25 cellular contexts compared by ENCODE assay signal in the genomic region with DNA sequence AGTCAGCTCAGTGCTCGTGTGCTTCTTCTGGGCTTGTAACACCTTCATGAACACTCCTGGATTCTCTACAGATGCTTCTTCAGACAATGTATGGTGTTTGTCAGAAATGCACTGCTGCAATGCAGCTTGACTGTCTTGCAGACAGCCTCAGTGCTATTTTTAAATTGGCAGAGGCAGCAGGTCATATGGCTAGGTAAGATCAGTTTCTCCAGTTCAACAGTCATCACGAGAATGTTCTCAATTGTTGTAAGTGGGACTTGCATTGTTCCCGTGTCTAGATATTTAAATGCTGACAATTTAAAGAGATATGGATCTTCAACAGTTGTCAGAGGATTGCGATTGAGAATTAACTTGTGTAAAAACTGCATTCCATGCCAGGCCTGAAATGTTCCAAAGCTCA.
"Had no signal": no experiment of that assay in that cellular context is flagged by ENCODE, and none has a peak within 500 bp of the region (broad histone marks: within the 10 kb centered on the region; RNA-seq: fewer than 3 reads in every experiment).

No MANE protein-coding gene starts in this region.

- H3K4me2 ChIP-seq: neural progenitor cell had no signal

- H3K9ac ChIP-seq: neural progenitor cell, parathyroid adenoma had no signal

- H3K79me2 ChIP-seq: parathyroid adenoma had no signal

- ATAC-seq: naive thymus-derived CD4-positive, alpha-beta T cell; natural killer cell; right lobe of liver; stimulated activated effector memory CD8-positive, alpha-beta T cell treated with anti-CD3 and anti-CD28 coated beads, Interleukin-12 subunit alpha, Interleukin-12 subunit beta, amount 100 ng/mL, for 72 hours; stimulated activated naive B cell treated with anti-CD40 and anti-IgM and Interleukin-4, amounts not matched to agents 10 μg/mL and 1 μg/mL and 100 μg/mL, for 72 hours; upper lobe of right lung had no signal

- H2AFZ ChIP-seq: neural progenitor cell, parathyroid adenoma had no signal

- H3K9me3 ChIP-seq: ovary, right atrium auricular region, right lobe of liver, sigmoid colon, stomach, thoracic aorta, thyroid gland, tibial nerve, upper lobe of right lung, uterus had no signal

- DNase-seq: naive thymus-derived CD4-positive, alpha-beta T cell; natural killer cell; occipital lobe; ovary; posterior cingulate gyrus; retina; right lobe of liver; sigmoid colon; small intestine; stimulated activated CD4-positive, alpha-beta T cell treated with anti-CD3 and anti-CD28 coated beads, Interleukin-15, amount 100 ng/mL, for 24 hours; stimulated activated CD4-positive, alpha-beta T cell treated with anti-CD3 and anti-CD28 coated beads, Interleukin-2, amount 100 ng/mL, for 24 hours; stimulated activated CD4-positive, alpha-beta T cell treated with anti-CD3 and anti-CD28 coated beads, Interleukin-2, amount 100 ng/mL, for 48 hours; stimulated activated CD4-positive, alpha-beta T cell treated with anti-CD3 and anti-CD28 coated beads, Interleukin-4, amount 100 ng/mL, for 24 hours; stimulated activated naive B cell treated with anti-CD40 and anti-IgM and Interleukin-4, amounts not matched to agents 10 μg/mL and 1 μg/mL and 100 μg/mL, for 72 hours; stimulated activated naive CD4-positive, alpha-beta T cell treated with Interleukin-2 at 50 U/mL for 16 hours; stomach; upper lobe of right lung; uterus had no signal

- H3K36me3 ChIP-seq: neural progenitor cell, ovary, right atrium auricular region, right lobe of liver, sigmoid colon, stomach, thoracic aorta, thyroid gland, tibial nerve, upper lobe of right lung, uterus had no signal

- H3K27me3 ChIP-seq: neural progenitor cell, ovary, right atrium auricular region, right lobe of liver, sigmoid colon, thyroid gland, tibial nerve, upper lobe of right lung, uterus had no signal

- H3K4me3 ChIP-seq: neural progenitor cell, ovary, right atrium auricular region, right lobe of liver, sigmoid colon, stomach, thoracic aorta, thyroid gland, tibial nerve, upper lobe of right lung, uterus had no signal

- H3K27ac ChIP-seq: neural progenitor cell, ovary, parathyroid adenoma, right atrium auricular region, right lobe of liver, sigmoid colon, stomach, thoracic aorta, tibial nerve, upper lobe of right lung, uterus had no signal

- H3K4me1 ChIP-seq: right lobe of liver, upper lobe of right lung, uterus had no signal
